22 cellular contexts compared by ENCODE assay signal in genomic region chr2:219901155-219901554, GRCh38.
A peak's percentile ranks its signal among the peaks of the same experiment; 100 is the strongest.
DNase-seq lines count a peak whose midpoint lies in the region; ATAC-seq, FAIRE-seq and TF ChIP-seq lines count a peak whose summit lies in the region.
"Had no signal": no experiment of that assay in that cellular context is flagged by ENCODE, and none has a peak within 500 bp of the region (broad histone marks: within the 10 kb centered on the region; RNA-seq: fewer than 3 reads in every experiment).

No MANE protein-coding gene starts in this region.

- no peaks in the 10 kb centered on the region for H4K20me1 ChIP-seq in BLaER1 treated with 17β-estradiol and CSF1 and Interleukin-3, amounts not matched to agents 10 nM and 100 nM

- H3K4me3 ChIP-seq in BLaER1 treated with 17β-estradiol and CSF1 and Interleukin-3, amounts not matched to agents 10 nM and 100 nM: no peak overlapping the region
- no peak overlapping the region for H3K4me3 ChIP-seq in HL-60 (replicated peaks; ENCODE audit: insufficient read depth, low read length)
- H3K4me3 ChIP-seq in pancreas: no peak overlapping the region
- H3K4me3 ChIP-seq: K562 had no signal

- FAIRE-seq in pancreas (lab: Jason Lieb, UNC): no peak
- FAIRE-seq: A204.1, endometrium, K562, small intestine had no signal

- TF ChIP-seq CTCF in HL-60 (IDR thresholded peaks at IDR 0.05; ENCODE audit: insufficient read depth, low read length) (no peak), pancreas (IDR thresholded peaks at IDR 0.05) (no peak)

- WGBS in pancreas, 2 donors: 67 to 73% methylated on average over 7 of the region's 7 CpGs

- H3K27ac ChIP-seq in BLaER1 treated with 17β-estradiol and CSF1 and Interleukin-3, amounts not matched to agents 10 nM and 100 nM: no peak overlapping the region; a peak in 2 of 22 replicates
- H3K27ac ChIP-seq in HL-60 (replicated peaks): peak overlapping the region; percentile 58
- no peak overlapping the region for H3K27ac ChIP-seq in pancreas
- H3K27ac ChIP-seq: foreskin keratinocyte had no signal

- H3K36me3 ChIP-seq in BLaER1 treated with 17β-estradiol and CSF1 and Interleukin-3, amounts not matched to agents 10 nM and 100 nM: no peaks in the 10 kb centered on the region
- no peaks in the 10 kb centered on the region for H3K36me3 ChIP-seq in pancreas

- intact Hi-C loops in left colon (cut with DNase I, micrococcal nuclease) (no loop called here), pancreas (cut with DNase I) (no loop called here)

- H3K4me1 ChIP-seq in BLaER1 treated with 17β-estradiol and CSF1 and Interleukin-3, amounts not matched to agents 10 nM and 100 nM: peaks cover 10 to 30% (median 18%) of the 10 kb centered on the region in 10 experiments; a peak in 19 of 20 replicates
- H3K4me1 ChIP-seq in pancreas: no peaks in the 10 kb centered on the region
- H3K4me1 ChIP-seq: foreskin keratinocyte had no signal

- ATAC-seq in GM19397 (IDR thresholded peaks at IDR 0.05; ENCODE audit: unreplicated experiment) (peak; percentile 58), HG02885 (IDR thresholded peaks at IDR 0.05; ENCODE audit: poor library complexity, unreplicated experiment) (peak; percentile 90), left colon (no peak), pancreas (no peak)
- ATAC-seq: activated naive CD8-positive, alpha-beta T cell treated with anti-CD3 and anti-CD28 coated beads, Interleukin-2, amount 50 U/mL, for 24 hours; CD8-positive, alpha-beta T cell; foreskin keratinocyte; K562; Right ventricle myocardium inferior had no signal

- H3K4me2 ChIP-seq in BLaER1 treated with 17β-estradiol and CSF1 and Interleukin-3, amounts not matched to agents 10 nM and 100 nM: peak overlapping the region; percentile 10 to 58 (median 50)

- H3K9me3 ChIP-seq in BLaER1 treated with 17β-estradiol and CSF1 and Interleukin-3, amounts not matched to agents 10 nM and 100 nM (replicated peaks in 1 of 11): peaks cover 0 to 54% (median 22%) of the 10 kb centered on the region in 11 experiments; a peak in 14 of 22 replicates
- no peaks in the 10 kb centered on the region for H3K9me3 ChIP-seq in pancreas

- DNase-seq in HL-60 (ENCODE audit: low read depth in 1 of 2, low spot score in 1 of 2) (peak in 1 of 2 experiments; percentile 28), left colon (no peak), pancreas (no peak), NCI-H774 (lab: John Stamatoyannopoulos, UW) (no peak), superior temporal gyrus (ENCODE audit: extremely low spot score) (no peak)
- DNase-seq: activated CD4-positive, alpha-beta T cell treated with anti-CD3 and anti-CD28 coated beads, Interleukin-2, amount 10 ng/mL, durations not matched to agents 24 days and 14 days; activated naive CD8-positive, alpha-beta T cell treated with anti-CD3 and anti-CD28 coated beads, Interleukin-2, amount 50 U/mL, for 24 hours; activated T-cell treated with anti-CD3 and anti-CD28 coated beads, Interleukin-2, amount 50 U/mL, for 24 hours; CD8-positive, alpha-beta T cell; central memory CD4-positive, alpha-beta T cell; foreskin keratinocyte; NCI-H187 treated with DMSO at 0.1 percent for 48 hours; NCI-H82; small intestine; T1000 had no signal

- H3K9ac ChIP-seq in BLaER1 treated with 17β-estradiol and CSF1 and Interleukin-3, amounts not matched to agents 10 nM and 100 nM: no peak overlapping the region

- no peaks in the 10 kb centered on the region for H3K27me3 ChIP-seq in BLaER1 treated with 17β-estradiol and CSF1 and Interleukin-3, amounts not matched to agents 10 nM and 100 nM
- H3K27me3 ChIP-seq in HL-60 (ENCODE audit: insufficient read depth, poor library complexity, severe bottlenecking) (no peaks in the 10 kb centered on the region), pancreas (no peaks in the 10 kb centered on the region)
- H3K27me3 ChIP-seq: foreskin keratinocyte had no signal

Comparison
In these comparisons a context has a peak if more than half of its experiments do, and no peak if none do; other contexts are left out.
1. ATAC-seq: peak in GM19397 (single experiment) and HG02885 (single experiment); none in left colon (single experiment) and pancreas (0 of 4).